8 cellular contexts compared by ENCODE assay signal in the genomic region with DNA sequence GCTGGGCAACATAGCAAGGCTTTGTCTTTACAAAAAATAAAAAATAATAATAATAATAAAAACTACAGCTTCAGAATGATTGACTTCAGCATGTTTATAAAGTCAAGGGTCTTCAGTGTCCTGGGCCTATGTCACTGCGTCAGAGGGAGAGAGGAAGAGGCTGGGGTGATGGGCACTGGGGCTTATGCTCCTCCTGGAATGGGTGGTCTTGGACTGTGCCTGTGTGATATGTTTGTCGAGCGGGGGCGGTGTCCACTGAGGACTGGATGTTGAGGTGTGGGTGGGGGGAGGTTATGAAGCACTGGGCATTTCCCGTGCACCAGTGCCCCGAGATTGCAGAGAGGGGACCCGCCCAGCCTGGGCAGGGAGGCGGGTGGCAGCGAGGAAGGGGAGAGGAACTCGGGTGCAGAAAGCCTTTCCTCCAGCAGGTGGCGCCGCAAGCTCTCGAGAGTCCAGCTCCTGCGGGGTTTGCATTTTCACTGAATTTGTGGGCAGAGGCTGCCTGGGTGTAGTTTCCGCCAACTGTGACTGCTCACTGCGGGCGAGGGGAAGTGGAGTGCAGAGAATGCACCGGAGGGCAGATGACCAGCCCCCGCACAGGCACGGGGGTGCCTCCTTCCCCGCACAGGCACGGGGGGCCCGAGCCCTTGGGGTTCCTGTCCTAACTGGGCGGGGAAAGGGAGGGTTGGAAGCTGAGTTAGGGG.
DNase-seq lines count a peak whose midpoint lies in the region; TF ChIP-seq lines count a peak whose summit lies in the region.

No MANE protein-coding gene starts in this region.

- H3K36me3 ChIP-seq in transverse colon = no peaks in the 10 kb centered on the region

- H3K9me3 Mint-ChIP-seq in activated naive CD4-positive, alpha-beta T cell treated with anti-CD3 and anti-CD28 coated beads for 36 hours = peaks cover 1% of the 10 kb centered on the region
- peaks cover 3% of the 10 kb centered on the region for H3K9me3 Mint-ChIP-seq in glutamatergic neuron (ENCODE audit: unreplicated experiment)

- H3K27ac Mint-ChIP-seq in activated naive CD4-positive, alpha-beta T cell treated with anti-CD3 and anti-CD28 coated beads for 36 hours = no peak overlapping the region
- H3K27ac Mint-ChIP-seq in glutamatergic neuron (ENCODE audit: unreplicated experiment) = no peak overlapping the region

- intact Hi-C loops in activated naive CD4-positive, alpha-beta T cell treated with anti-CD3 and anti-CD28 coated beads for 36 hours (cut with micrococcal nuclease) = loop anchor here (1.0 to 5.0 kb wide), 7 partner anchors 43 to 316 kb away; no protein-coding TSS in a partner anchor
- intact Hi-C loops in transverse colon (cut with DNase I; ENCODE audit: low total_unique reads) = loop anchor here (2.0 to 5.0 kb wide), 2 partner anchors 96 to 163 kb away; no protein-coding TSS in a partner anchor

- H3K4me3 Mint-ChIP-seq in activated naive CD4-positive, alpha-beta T cell treated with anti-CD3 and anti-CD28 coated beads for 36 hours = peak overlapping the region; percentile 70
- H3K4me3 Mint-ChIP-seq in glutamatergic neuron (ENCODE audit: unreplicated experiment) = peak overlapping the region; percentile 63

- TF ChIP-seq POLR2A in NB4 (IDR thresholded peaks at IDR 0.05; ENCODE audit: extremely low read depth, insufficient read length) = no peak
- TF ChIP-seq POLR2A in transverse colon (IDR thresholded peaks at IDR 0.05) = no peak

- peaks cover 38% of the 10 kb centered on the region for H3K4me1 Mint-ChIP-seq in activated naive CD4-positive, alpha-beta T cell treated with anti-CD3 and anti-CD28 coated beads for 36 hours (ENCODE audit: low read depth)
- H3K4me1 Mint-ChIP-seq in glutamatergic neuron (ENCODE audit: low read depth, unreplicated experiment) = peaks cover 4% of the 10 kb centered on the region

- no peaks in the 10 kb centered on the region for H3K27me3 ChIP-seq in transverse colon

- WGBS in transverse colon (ENCODE audit: low coverage in 1 of 2), 2 donors = 10 to 63% methylated on average over 1 to 24 of the region's 24 CpGs

- POLR2A ChIA-PET in HEK293T (lab: Yijun Ruan, JAX) = interaction anchor here (0.8 kb wide), 1 partner anchor 43 kb away, joined by 3 read pairs; no protein-coding TSS in a partner anchor

- peak overlapping the region; percentile 59 to 81 (median 73) for H3K27ac ChIP-seq in transverse colon

- TF ChIP-seq CTCF in NB4 (IDR thresholded peaks at IDR 0.05; ENCODE audit: low read depth, low read length) = peak; percentile 81
- TF ChIP-seq CTCF in glutamatergic neuron (IDR thresholded peaks at IDR 0.05; ENCODE audit: partially characterized antibody, unreplicated experiment) = peak; percentile 96
- peak; percentile 92 to 98 (median 96) for TF ChIP-seq CTCF in transverse colon (IDR thresholded peaks at IDR 0.05)

- H3K4me3 ChIP-seq in NB4 (ENCODE audit: low read depth, low read length) (peak overlapping the region; percentile 25), transverse colon (peak overlapping the region in 1 of 4 donors; percentile 35)

- CTCF ChIA-PET in HEK293T (lab: Yijun Ruan, JAX) = interaction anchor here (0.7 to 2.8 kb wide), 7 partner anchors 15 to 165 kb away, joined by 3 to 14 read pairs (median 7); no protein-coding TSS in a partner anchor
- CTCF ChIA-PET in activated naive CD4-positive, alpha-beta T cell treated with anti-CD3 and anti-CD28 coated beads for 36 hours (lab: Charles Lee) = interaction anchor here (0.9 to 4.2 kb wide), 16 partner anchors 9 to 197 kb away, joined by 3 to 30 read pairs (median 6); no protein-coding TSS in a partner anchor

- in situ Hi-C loops in transverse colon (cut with MboI; ENCODE audit: low pct_ligation_motif_present in 1 of 4, low pct_unique_long_range_greater_than_20kb in 1 of 4, low sequenced_read_pairs in 3 of 4) = loop anchor here (5.0 to 25.0 kb wide), 6 partner anchors 93 to 166 kb away; no protein-coding TSS in a partner anchor

- no peak for TF ChIP-seq EP300 in transverse colon (IDR thresholded peaks at IDR 0.05; ENCODE audit: low read depth)

- peaks cover under 1 to 47% (median 37%) of the 10 kb centered on the region in 4 donors for H3K4me1 ChIP-seq in transverse colon

- DNase-seq in GM04504 (ENCODE audit: low read depth) = peak; percentile 56
- DNase-seq in HEK293T (ENCODE audit: extremely low spot score) = peak; percentile 90
- peak; percentile 91 for DNase-seq in NB4 (ENCODE audit: low read depth)
- peak; percentile 84 for DNase-seq in SK-N-DZ (ENCODE audit: low spot score)
- DNase-seq in activated naive CD4-positive, alpha-beta T cell treated with anti-CD3 and anti-CD28 coated beads for 36 hours = peak; percentile 98
- DNase-seq in glutamatergic neuron = peak; percentile 96
- peak; percentile 83 for DNase-seq in pons (ENCODE audit: low spot score)
- DNase-seq in transverse colon = peak; percentile 95

- no peaks in the 10 kb centered on the region for H3K36me3 Mint-ChIP-seq in activated naive CD4-positive, alpha-beta T cell treated with anti-CD3 and anti-CD28 coated beads for 36 hours (ENCODE audit: low read depth)
- H3K36me3 Mint-ChIP-seq in glutamatergic neuron (ENCODE audit: unreplicated experiment) = no peaks in the 10 kb centered on the region

- no peaks in the 10 kb centered on the region for H3K9me3 ChIP-seq in transverse colon

- H3K27me3 Mint-ChIP-seq in activated naive CD4-positive, alpha-beta T cell treated with anti-CD3 and anti-CD28 coated beads for 36 hours (ENCODE audit: low read depth) = no peaks in the 10 kb centered on the region
- H3K27me3 Mint-ChIP-seq in glutamatergic neuron (ENCODE audit: unreplicated experiment) = peaks cover 7% of the 10 kb centered on the region

TF ChIP-seq in HEK293T, 16 proteins besides CTCF, POLR2A, EP300 and RAD21:
- TF ChIP-seq FOXM1 (IDR thresholded peaks at IDR 0.05; ENCODE audit: borderline replicate concordance) (no peak), ARNT (IDR thresholded peaks at IDR 0.05) (no peak), FOXK2 (IDR thresholded peaks at IDR 0.05) (no peak), SP1 (IDR thresholded peaks at IDR 0.05) (no peak), TARDBP (IDR thresholded peaks at IDR 0.05) (no peak), ELF4 (IDR thresholded peaks at IDR 0.05) (no peak), NFRKB (IDR thresholded peaks at IDR 0.05) (no peak), BHLHE40 (IDR thresholded peaks at IDR 0.05; ENCODE audit: borderline replicate concordance) (no peak), L3MBTL2 (conservative IDR thresholded peaks at IDR 0.05) (no peak), CTBP1 (IDR thresholded peaks at IDR 0.05; ENCODE audit: borderline replicate concordance) (no peak), HDGF (IDR thresholded peaks at IDR 0.05; ENCODE audit: borderline replicate concordance) (no peak), FOXA1 (IDR thresholded peaks at IDR 0.05) (no peak), ZNF384 (IDR thresholded peaks at IDR 0.05) (no peak), LEF1 (IDR thresholded peaks at IDR 0.05; ENCODE audit: borderline replicate concordance) (no peak), SUZ12 (IDR thresholded peaks at IDR 0.05) (no peak)
- TF ChIP-seq, protein P1, sequence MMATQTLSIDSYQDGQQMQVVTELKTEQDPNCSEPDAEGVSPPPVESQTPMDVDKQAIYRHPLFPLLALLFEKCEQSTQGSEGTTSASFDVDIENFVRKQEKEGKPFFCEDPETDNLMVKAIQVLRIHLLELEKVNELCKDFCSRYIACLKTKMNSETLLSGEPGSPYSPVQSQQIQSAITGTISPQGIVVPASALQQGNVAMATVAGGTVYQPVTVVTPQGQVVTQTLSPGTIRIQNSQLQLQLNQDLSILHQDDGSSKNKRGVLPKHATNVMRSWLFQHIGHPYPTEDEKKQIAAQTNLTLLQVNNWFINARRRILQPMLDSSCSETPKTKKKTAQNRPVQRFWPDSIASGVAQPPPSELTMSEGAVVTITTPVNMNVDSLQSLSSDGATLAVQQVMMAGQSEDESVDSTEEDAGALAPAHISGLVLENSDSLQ (IDR thresholded peaks at IDR 0.05) = no peak
